In the genomic region with DNA sequence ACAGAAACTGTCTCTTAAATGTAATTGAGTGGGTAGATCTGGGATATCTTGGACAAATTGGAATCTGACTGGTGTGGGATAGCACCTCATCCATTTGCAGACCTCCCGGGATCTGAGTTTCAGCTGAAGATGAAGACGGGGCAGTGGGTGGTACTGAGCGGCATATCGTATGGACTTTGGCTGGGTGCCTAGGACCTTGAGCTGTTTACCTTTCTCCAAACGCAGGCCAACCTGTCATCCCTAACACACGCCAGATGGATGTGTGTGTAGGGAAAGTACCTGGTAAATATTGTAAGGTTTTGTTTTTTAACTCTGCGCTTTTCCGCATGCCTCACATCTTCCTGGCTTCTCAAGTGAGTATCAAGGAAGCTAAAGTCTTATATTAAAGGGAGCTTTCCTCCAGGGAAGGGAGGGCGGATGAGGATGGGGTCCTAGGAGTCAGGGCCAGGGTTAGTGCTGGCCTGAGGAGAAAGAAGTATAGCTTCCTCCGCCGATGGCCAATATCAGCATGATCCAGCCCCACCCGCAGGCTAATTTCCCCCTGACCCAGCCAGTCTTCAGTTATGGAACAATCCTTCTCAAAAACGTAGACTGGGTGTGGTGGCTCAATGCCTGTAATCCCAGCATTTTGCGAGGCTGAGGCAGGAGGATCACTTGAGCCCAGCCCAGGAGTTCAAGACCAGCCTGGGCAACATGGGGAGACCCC, we compare ENCODE assay signal across 1 cellular context.
A peak's percentile ranks its signal among the peaks of the same experiment; 100 is the strongest.
TF ChIP-seq lines count a peak whose summit lies in the region.

No MANE protein-coding gene starts in this region.

TF ChIP-seq in HepG2, 621 proteins besides CTCF, POLR2A, EP300 and RAD21 (continued from another document and continues in another):
- peak; percentile 72 for TF ChIP-seq FOXP4 (CRISPR knock-in tag; IDR thresholded peaks at IDR 0.05)
- 0 out of 2 replicates have a peak, but pooled peaks have one; percentile 31 for TF ChIP-seq RNF219 (CRISPR knock-in tag; IDR thresholded peaks at IDR 0.05)
- TF ChIP-seq CHD4 (IDR thresholded peaks at IDR 0.05; ENCODE audit: borderline replicate concordance, low read length) = no peak
- no peak for TF ChIP-seq SATB2 (CRISPR knock-in tag; IDR thresholded peaks at IDR 0.05)
- TF ChIP-seq ZBTB20 (CRISPR knock-in tag; IDR thresholded peaks at IDR 0.05; ENCODE audit: borderline replicate concordance, low read depth) = no peak
- TF ChIP-seq, protein P1, sequence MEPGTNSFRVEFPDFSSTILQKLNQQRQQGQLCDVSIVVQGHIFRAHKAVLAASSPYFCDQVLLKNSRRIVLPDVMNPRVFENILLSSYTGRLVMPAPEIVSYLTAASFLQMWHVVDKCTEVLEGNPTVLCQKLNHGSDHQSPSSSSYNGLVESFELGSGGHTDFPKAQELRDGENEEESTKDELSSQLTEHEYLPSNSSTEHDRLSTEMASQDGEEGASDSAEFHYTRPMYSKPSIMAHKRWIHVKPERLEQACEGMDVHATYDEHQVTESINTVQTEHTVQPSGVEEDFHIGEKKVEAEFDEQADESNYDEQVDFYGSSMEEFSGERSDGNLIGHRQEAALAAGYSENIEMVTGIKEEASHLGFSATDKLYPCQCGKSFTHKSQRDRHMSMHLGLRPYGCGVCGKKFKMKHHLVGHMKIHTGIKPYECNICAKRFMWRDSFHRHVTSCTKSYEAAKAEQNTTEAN (CRISPR knock-in tag; conservative IDR thresholded peaks at IDR 0.05) = 0 out of 2 replicates have a peak, but pooled peaks have one; percentile 27
- no peak for TF ChIP-seq HCFC1 (IDR thresholded peaks at IDR 0.05; ENCODE audit: low read depth, low read length)
- TF ChIP-seq, protein P2, sequence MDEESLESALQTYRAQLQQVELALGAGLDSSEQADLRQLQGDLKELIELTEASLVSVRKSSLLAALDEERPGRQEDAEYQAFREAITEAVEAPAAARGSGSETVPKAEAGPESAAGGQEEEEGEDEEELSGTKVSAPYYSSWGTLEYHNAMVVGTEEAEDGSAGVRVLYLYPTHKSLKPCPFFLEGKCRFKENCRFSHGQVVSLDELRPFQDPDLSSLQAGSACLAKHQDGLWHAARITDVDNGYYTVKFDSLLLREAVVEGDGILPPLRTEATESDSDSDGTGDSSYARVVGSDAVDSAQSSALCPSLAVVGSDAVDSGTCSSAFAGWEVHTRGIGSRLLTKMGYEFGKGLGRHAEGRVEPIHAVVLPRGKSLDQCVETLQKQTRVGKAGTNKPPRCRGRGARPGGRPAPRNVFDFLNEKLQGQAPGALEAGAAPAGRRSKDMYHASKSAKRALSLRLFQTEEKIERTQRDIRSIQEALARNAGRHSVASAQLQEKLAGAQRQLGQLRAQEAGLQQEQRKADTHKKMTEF (CRISPR knock-in tag; IDR thresholded peaks at IDR 0.05) = peak; percentile 30; the same call in 1 of the 2 replicates
- TF ChIP-seq BCL6 (CRISPR knock-in tag; IDR thresholded peaks at IDR 0.05) = peak; percentile 60
- no peak for TF ChIP-seq CREM (IDR thresholded peaks at IDR 0.05)
- TF ChIP-seq CREM (CRISPR knock-in tag; IDR thresholded peaks at IDR 0.05) = no peak
- TF ChIP-seq DMAP1 (CRISPR knock-in tag; IDR thresholded peaks at IDR 0.05) = no peak
- TF ChIP-seq, protein P3, sequence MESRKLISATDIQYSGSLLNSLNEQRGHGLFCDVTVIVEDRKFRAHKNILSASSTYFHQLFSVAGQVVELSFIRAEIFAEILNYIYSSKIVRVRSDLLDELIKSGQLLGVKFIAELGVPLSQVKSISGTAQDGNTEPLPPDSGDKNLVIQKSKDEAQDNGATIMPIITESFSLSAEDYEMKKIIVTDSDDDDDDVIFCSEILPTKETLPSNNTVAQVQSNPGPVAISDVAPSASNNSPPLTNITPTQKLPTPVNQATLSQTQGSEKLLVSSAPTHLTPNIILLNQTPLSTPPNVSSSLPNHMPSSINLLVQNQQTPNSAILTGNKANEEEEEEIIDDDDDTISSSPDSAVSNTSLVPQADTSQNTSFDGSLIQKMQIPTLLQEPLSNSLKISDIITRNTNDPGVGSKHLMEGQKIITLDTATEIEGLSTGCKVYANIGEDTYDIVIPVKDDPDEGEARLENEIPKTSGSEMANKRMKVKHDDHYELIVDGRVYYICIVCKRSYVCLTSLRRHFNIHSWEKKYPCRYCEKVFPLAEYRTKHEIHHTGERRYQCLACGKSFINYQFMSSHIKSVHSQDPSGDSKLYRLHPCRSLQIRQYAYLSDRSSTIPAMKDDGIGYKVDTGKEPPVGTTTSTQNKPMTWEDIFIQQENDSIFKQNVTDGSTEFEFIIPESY (CRISPR knock-in tag; IDR thresholded peaks at IDR 0.05) = no peak
- TF ChIP-seq TEAD2 (CRISPR knock-in tag; IDR thresholded peaks at IDR 0.05) = no peak
- TF ChIP-seq CCDC6 (CRISPR knock-in tag; IDR thresholded peaks at IDR 0.05) = no peak
- no peak for TF ChIP-seq CAMTA2 (CRISPR knock-in tag; IDR thresholded peaks at IDR 0.05; ENCODE audit: borderline replicate concordance)
- TF ChIP-seq NAIF1 (CRISPR knock-in tag; IDR thresholded peaks at IDR 0.05; ENCODE audit: borderline replicate concordance) = no peak
- no peak for TF ChIP-seq ZNF232 (CRISPR knock-in tag; IDR thresholded peaks at IDR 0.05; ENCODE audit: borderline replicate concordance)
- TF ChIP-seq FOXA3 (CRISPR knock-in tag; IDR thresholded peaks at IDR 0.05) = peak; percentile 92
- TF ChIP-seq MTA1 (CRISPR knock-in tag; IDR thresholded peaks at IDR 0.05; ENCODE audit: borderline replicate concordance) = no peak
- TF ChIP-seq, protein P4, sequence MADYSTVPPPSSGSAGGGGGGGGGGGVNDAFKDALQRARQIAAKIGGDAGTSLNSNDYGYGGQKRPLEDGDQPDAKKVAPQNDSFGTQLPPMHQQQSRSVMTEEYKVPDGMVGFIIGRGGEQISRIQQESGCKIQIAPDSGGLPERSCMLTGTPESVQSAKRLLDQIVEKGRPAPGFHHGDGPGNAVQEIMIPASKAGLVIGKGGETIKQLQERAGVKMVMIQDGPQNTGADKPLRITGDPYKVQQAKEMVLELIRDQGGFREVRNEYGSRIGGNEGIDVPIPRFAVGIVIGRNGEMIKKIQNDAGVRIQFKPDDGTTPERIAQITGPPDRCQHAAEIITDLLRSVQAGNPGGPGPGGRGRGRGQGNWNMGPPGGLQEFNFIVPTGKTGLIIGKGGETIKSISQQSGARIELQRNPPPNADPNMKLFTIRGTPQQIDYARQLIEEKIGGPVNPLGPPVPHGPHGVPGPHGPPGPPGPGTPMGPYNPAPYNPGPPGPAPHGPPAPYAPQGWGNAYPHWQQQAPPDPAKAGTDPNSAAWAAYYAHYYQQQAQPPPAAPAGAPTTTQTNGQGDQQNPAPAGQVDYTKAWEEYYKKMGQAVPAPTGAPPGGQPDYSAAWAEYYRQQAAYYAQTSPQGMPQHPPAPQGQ (CRISPR knock-in tag; IDR thresholded peaks at IDR 0.05; ENCODE audit: borderline replicate concordance) = no peak
- no peak for TF ChIP-seq ZSCAN31 (CRISPR knock-in tag; IDR thresholded peaks at IDR 0.05; ENCODE audit: low read depth)
- TF ChIP-seq HOXD1 (CRISPR knock-in tag; IDR thresholded peaks at IDR 0.05) = peak; percentile 93
- TF ChIP-seq HNF4G (IDR thresholded peaks at IDR 0.05; ENCODE audit: borderline replicate concordance, low read depth, low read length) = no peak; the same call in 1 of the 2 replicates
- peak; percentile 60; the same call in 1 of the 2 replicates for TF ChIP-seq HNF4G (CRISPR knock-in tag; IDR thresholded peaks at IDR 0.05; ENCODE audit: borderline replicate concordance, low read depth)
- no peak for TF ChIP-seq NFE2L1 (CRISPR knock-in tag; IDR thresholded peaks at IDR 0.05; ENCODE audit: borderline replicate concordance)
- no peak for TF ChIP-seq ISL2 (CRISPR knock-in tag; IDR thresholded peaks at IDR 0.05)
- no peak for TF ChIP-seq ZSCAN22 (CRISPR knock-in tag; IDR thresholded peaks at IDR 0.05)
- TF ChIP-seq IKZF5 (CRISPR knock-in tag; IDR thresholded peaks at IDR 0.05) = no peak
- no peak for TF ChIP-seq TBX3 (IDR thresholded peaks at IDR 0.05; ENCODE audit: borderline replicate concordance)
- no peak for TF ChIP-seq ZNF138 (CRISPR knock-in tag; IDR thresholded peaks at IDR 0.05; ENCODE audit: low read depth)
- TF ChIP-seq ELK4 (CRISPR knock-in tag; IDR thresholded peaks at IDR 0.05; ENCODE audit: borderline replicate concordance) = no peak
- TF ChIP-seq ZNF441 (CRISPR knock-in tag; IDR thresholded peaks at IDR 0.05; ENCODE audit: borderline replicate concordance) = no peak
- no peak for TF ChIP-seq ZNF713 (CRISPR knock-in tag; IDR thresholded peaks at IDR 0.05)
- no peak for TF ChIP-seq RFX5 (IDR thresholded peaks at IDR 0.05; ENCODE audit: low read depth, low read length)
- TF ChIP-seq, protein P5, sequence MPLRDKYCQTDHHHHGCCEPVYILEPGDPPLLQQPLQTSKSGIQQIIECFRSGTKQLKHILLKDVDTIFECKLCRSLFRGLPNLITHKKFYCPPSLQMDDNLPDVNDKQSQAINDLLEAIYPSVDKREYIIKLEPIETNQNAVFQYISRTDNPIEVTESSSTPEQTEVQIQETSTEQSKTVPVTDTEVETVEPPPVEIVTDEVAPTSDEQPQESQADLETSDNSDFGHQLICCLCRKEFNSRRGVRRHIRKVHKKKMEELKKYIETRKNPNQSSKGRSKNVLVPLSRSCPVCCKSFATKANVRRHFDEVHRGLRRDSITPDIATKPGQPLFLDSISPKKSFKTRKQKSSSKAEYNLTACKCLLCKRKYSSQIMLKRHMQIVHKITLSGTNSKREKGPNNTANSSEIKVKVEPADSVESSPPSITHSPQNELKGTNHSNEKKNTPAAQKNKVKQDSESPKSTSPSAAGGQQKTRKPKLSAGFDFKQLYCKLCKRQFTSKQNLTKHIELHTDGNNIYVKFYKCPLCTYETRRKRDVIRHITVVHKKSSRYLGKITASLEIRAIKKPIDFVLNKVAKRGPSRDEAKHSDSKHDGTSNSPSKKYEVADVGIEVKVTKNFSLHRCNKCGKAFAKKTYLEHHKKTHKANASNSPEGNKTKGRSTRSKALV (CRISPR knock-in tag; IDR thresholded peaks at IDR 0.05) = 0 out of 2 replicates have a peak, but pooled peaks have one; percentile 18
- peak; percentile 25; the same call in 1 of the 2 replicates for TF ChIP-seq TBX2 (CRISPR knock-in tag; IDR thresholded peaks at IDR 0.05; ENCODE audit: borderline replicate concordance)
- TF ChIP-seq, protein P6, sequence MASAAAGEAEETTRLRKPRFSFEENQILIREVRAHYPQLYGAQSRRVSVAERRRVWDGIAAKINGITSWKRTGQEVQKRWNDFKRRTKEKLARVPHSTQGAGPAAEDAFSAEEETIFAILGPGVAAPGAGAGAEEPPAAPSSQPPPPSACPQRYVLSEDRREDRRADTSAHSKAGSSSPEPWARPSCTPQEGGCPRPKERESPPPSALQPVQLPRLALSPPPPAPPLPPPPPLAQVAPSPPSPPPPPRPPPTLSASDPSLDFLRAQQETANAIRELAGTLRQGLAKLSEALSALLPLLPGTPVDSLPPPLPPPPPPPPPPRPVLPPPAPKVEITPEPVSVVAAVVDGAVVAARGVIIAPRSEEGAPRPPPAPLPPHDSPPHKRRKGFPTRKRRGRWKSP (CRISPR knock-in tag; IDR thresholded peaks at IDR 0.05) = peak; percentile 53; the same call in 1 of the 2 replicates
- TF ChIP-seq SAP130 (CRISPR knock-in tag; IDR thresholded peaks at IDR 0.05; ENCODE audit: low read depth) = peak; percentile 81
- no peak for TF ChIP-seq ZBTB2 (CRISPR knock-in tag; IDR thresholded peaks at IDR 0.05; ENCODE audit: low read depth)
